ENCODE assay signal across 9 cellular contexts in the genomic region with DNA sequence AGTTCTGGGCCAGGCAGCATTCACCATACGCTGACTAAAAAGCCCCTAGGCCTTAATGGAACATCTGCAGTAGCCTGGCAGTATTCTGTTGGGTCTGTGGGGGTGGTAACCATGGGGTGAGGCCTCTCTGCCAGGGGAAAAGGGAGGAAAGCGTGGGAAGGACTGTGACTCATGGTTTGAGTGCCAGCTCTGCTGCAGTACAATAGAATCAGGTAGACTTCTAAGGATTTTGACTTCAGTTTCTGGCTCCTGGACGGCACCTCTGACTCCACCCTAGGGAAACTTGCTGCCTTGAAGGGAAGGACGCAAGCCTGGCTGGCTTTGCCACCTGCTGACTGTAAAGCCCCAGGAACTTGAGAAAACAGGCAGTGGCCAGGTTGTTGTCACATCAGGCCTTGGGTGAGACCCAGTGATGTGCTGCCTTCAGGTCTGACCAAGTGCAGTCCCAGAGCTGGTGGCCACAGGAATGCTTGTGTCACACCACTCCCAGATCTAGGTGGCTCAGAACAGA.
DNase-seq lines count a peak whose midpoint lies in the region; ATAC-seq lines count a peak whose summit lies in the region.
"Had no signal": no experiment of that assay in that cellular context is flagged by ENCODE, and none has a peak within 500 bp of the region (broad histone marks: within the 10 kb centered on the region; RNA-seq: fewer than 3 reads in every experiment).

No MANE protein-coding gene starts in this region.

- no peak overlapping the region for H3K27ac Mint-ChIP-seq in activated naive CD4-positive, alpha-beta T cell treated with anti-CD3 and anti-CD28 coated beads, Interleukin-2, amount 10 ng/mL, durations not matched to agents 7 days and 5 days
- H3K27ac Mint-ChIP-seq: CD4-positive, CD25-positive, alpha-beta regulatory T cell had no signal

- no peak overlapping the region for H4K91ac ChIP-seq in trophoblast cell (ENCODE audit: low read depth, low read length)

- H3K14ac ChIP-seq in trophoblast cell (ENCODE audit: low read length) = no peak overlapping the region

- no peak overlapping the region for H3K4ac ChIP-seq in trophoblast cell (ENCODE audit: low read depth, low read length)

- CTCF ChIA-PET in activated naive CD4-positive, alpha-beta T cell treated with anti-CD3 and anti-CD28 coated beads, Interleukin-2, amount 10 ng/mL, durations not matched to agents 7 days and 5 days (lab: Charles Lee) = no interaction called here

- H3K4me2 ChIP-seq in trophoblast cell (ENCODE audit: low read length) = no peak overlapping the region

- no peaks in the 10 kb centered on the region for H3K36me3 Mint-ChIP-seq in activated naive CD4-positive, alpha-beta T cell treated with anti-CD3 and anti-CD28 coated beads, Interleukin-2, amount 10 ng/mL, durations not matched to agents 7 days and 5 days

- H3K36me3 ChIP-seq in trophoblast cell (ENCODE audit: control insufficient read depth in 1 of 2, insufficient read depth in 2 of 2, low read length in 2 of 2) = no peaks in the 10 kb centered on the region

- no peaks in the 10 kb centered on the region for H3K4me1 Mint-ChIP-seq in activated naive CD4-positive, alpha-beta T cell treated with anti-CD3 and anti-CD28 coated beads, Interleukin-2, amount 10 ng/mL, durations not matched to agents 7 days and 5 days

- no peak overlapping the region for H2BK12ac ChIP-seq in trophoblast cell (ENCODE audit: low read length)

- H3K4me3 Mint-ChIP-seq in activated naive CD4-positive, alpha-beta T cell treated with anti-CD3 and anti-CD28 coated beads, Interleukin-2, amount 10 ng/mL, durations not matched to agents 7 days and 5 days = no peak overlapping the region
- H3K4me3 Mint-ChIP-seq: CD4-positive, CD25-positive, alpha-beta regulatory T cell had no signal

- H3K27ac ChIP-seq in trophoblast cell (ENCODE audit: low read depth, low read length) (no peak overlapping the region), substantia nigra (ENCODE audit: low read depth, low read length, poor library complexity, severe bottlenecking) (no peak overlapping the region)

- peak; percentile 58 for DNase-seq in activated naive CD4-positive, alpha-beta T cell treated with Interleukin-2 at 50 U/mL for 16 hours
- no peak for DNase-seq in activated naive CD4-positive, alpha-beta T cell treated with anti-CD3 and anti-CD28 coated beads, Interleukin-2, amount 10 ng/mL, durations not matched to agents 7 days and 5 days
- DNase-seq in activated CD4-positive, alpha-beta T cell treated with anti-CD3 and anti-CD28 coated beads, Interleukin-2, amount 50 U/mL, for 4 hours = peak; percentile 41 to 46
- DNase-seq in islet precursor cell = peak; percentile 80
- no peak for DNase-seq in trophoblast cell
- no peak for DNase-seq in substantia nigra (lab: John Stamatoyannopoulos, UW)
- DNase-seq: CD4-positive, CD25-positive, alpha-beta regulatory T cell had no signal

- peaks cover 11% of the 10 kb centered on the region for H3K27me3 Mint-ChIP-seq in activated naive CD4-positive, alpha-beta T cell treated with anti-CD3 and anti-CD28 coated beads, Interleukin-2, amount 10 ng/mL, durations not matched to agents 7 days and 5 days

- no peak overlapping the region for H2AK5ac ChIP-seq in trophoblast cell (ENCODE audit: low read length)

- H4K12ac ChIP-seq in trophoblast cell (ENCODE audit: low read depth, low read length) = no peak overlapping the region

- no peaks in the 10 kb centered on the region for H3K4me1 ChIP-seq in trophoblast cell (ENCODE audit: control insufficient read depth in 1 of 2, insufficient read depth in 2 of 2, low read length in 2 of 2)

- H4K8ac ChIP-seq in trophoblast cell (ENCODE audit: low read depth, low read length) = no peak overlapping the region

- no peaks in the 10 kb centered on the region for H3K79me1 ChIP-seq in trophoblast cell (ENCODE audit: low read length)

- no peak overlapping the region for H3K9ac ChIP-seq in trophoblast cell (ENCODE audit: low read length)

- H3K9me3 Mint-ChIP-seq in activated naive CD4-positive, alpha-beta T cell treated with anti-CD3 and anti-CD28 coated beads, Interleukin-2, amount 10 ng/mL, durations not matched to agents 7 days and 5 days = no peaks in the 10 kb centered on the region

- no peak overlapping the region for H3K4me3 ChIP-seq in trophoblast cell (ENCODE audit: low read depth, low read length)

- H3K79me2 ChIP-seq in trophoblast cell (ENCODE audit: control insufficient read depth, insufficient read depth, low read length, poor library complexity) = no peaks in the 10 kb centered on the region

- no peaks in the 10 kb centered on the region for H3K27me3 ChIP-seq in trophoblast cell (ENCODE audit: insufficient read depth, low read length)

- no peak overlapping the region for H2BK5ac ChIP-seq in trophoblast cell (ENCODE audit: low read depth, low read length, poor library complexity)

- H3K18ac ChIP-seq in trophoblast cell (ENCODE audit: low read length) = no peak overlapping the region

- no CpG with 5 or more reads among the region's 4 CpGs for WGBS in trophoblast cell (ENCODE audit: extremely low coverage, insufficient coverage, insufficient read length)

- H2BK120ac ChIP-seq in trophoblast cell (ENCODE audit: insufficient read depth, low read length, poor library complexity) = no peak overlapping the region

- H2AFZ ChIP-seq in trophoblast cell (ENCODE audit: insufficient read depth, low read length, poor library complexity) = no peak overlapping the region

- H3K23ac ChIP-seq in trophoblast cell (ENCODE audit: low read length) = no peak overlapping the region

- ATAC-seq in GM19397 (IDR thresholded peaks at IDR 0.05; ENCODE audit: unreplicated experiment) = no peak
- no peak for ATAC-seq in GM19351 (IDR thresholded peaks at IDR 0.05; ENCODE audit: unreplicated experiment)

- no peaks in the 10 kb centered on the region for H3K9me3 ChIP-seq in trophoblast cell (ENCODE audit: insufficient read depth, low read depth, low read length)

Comparison
In these comparisons a context has a peak if more than half of its experiments do, and no peak if none do; other contexts are left out.
1. DNase-seq: peak in activated naive CD4-positive, alpha-beta T cell treated with Interleukin-2 at 50 U/mL for 16 hours (single experiment), activated CD4-positive, alpha-beta T cell treated with anti-CD3 and anti-CD28 coated beads, Interleukin-2, amount 50 U/mL, for 4 hours (2 of 2) and islet precursor cell (single experiment); none in activated naive CD4-positive, alpha-beta T cell treated with anti-CD3 and anti-CD28 coated beads, Interleukin-2, amount 10 ng/mL, durations not matched to agents 7 days and 5 days (single experiment), trophoblast cell (0 of 2) and substantia nigra (0 of 49).